In genomic region chr12:93676408-93677194, GRCh38 we compare ENCODE assay signal across 8 cellular contexts. TPM values are rescaled to one million over a fixed set of nuclear protein-coding genes. Genes with fewer than 3 reads are reported as not detected.
DNase-seq lines count a peak whose midpoint lies in the region; ATAC-seq, FAIRE-seq and TF ChIP-seq lines count a peak whose summit lies in the region.

No MANE protein-coding gene starts in this region.

- H3K4me1 ChIP-seq in HUES48 (ENCODE audit: control insufficient read depth, insufficient read depth, low read length) = peaks cover 17% of the 10 kb centered on the region
- H3K4me1 ChIP-seq in astrocyte (ENCODE audit: insufficient read depth, low read length) = peaks cover 8% of the 10 kb centered on the region
- H3K4me1 ChIP-seq in mesenchymal stem cell (ENCODE audit: control insufficient read depth, insufficient read depth, low read depth, low read length) = peaks cover 3% of the 10 kb centered on the region

- H3K36me3 ChIP-seq in HUES48 (ENCODE audit: control insufficient read depth, insufficient read depth, low read length) (no peaks in the 10 kb centered on the region), astrocyte (ENCODE audit: insufficient read depth, low read length) (no peaks in the 10 kb centered on the region), mesenchymal stem cell (ENCODE audit: control insufficient read depth in 1 of 2, insufficient read depth in 2 of 2, low read depth in 1 of 2, low read length in 2 of 2) (peaks cover 0 to 5% of the 10 kb centered on the region in 2 experiments)

- peak overlapping the region; percentile 58 for H3K9ac ChIP-seq in HUES48 (ENCODE audit: low read depth, low read length)
- peak overlapping the region; percentile 95 for H3K9ac ChIP-seq in astrocyte (ENCODE audit: low read length)
- H3K9ac ChIP-seq in mesenchymal stem cell (ENCODE audit: low read length) = peak overlapping the region; percentile 95

- H3K27ac ChIP-seq in C4-2B (peak overlapping the region; percentile 94), HUES48 (ENCODE audit: low read depth, low read length) (peak overlapping the region; percentile 98), astrocyte (ENCODE audit: low read depth, low read length) (peak overlapping the region; percentile 98), mesenchymal stem cell (ENCODE audit: low read length, poor library complexity, severe bottlenecking) (peak overlapping the region; percentile 61)

- peak overlapping the region; percentile 93 for H3K4me3 Mint-ChIP-seq in astrocyte (ENCODE audit: unreplicated experiment)

- H3K27me3 ChIP-seq in HUES48 (ENCODE audit: control insufficient read depth, insufficient read depth, low read length) = no peaks in the 10 kb centered on the region
- no peaks in the 10 kb centered on the region for H3K27me3 ChIP-seq in astrocyte (ENCODE audit: insufficient read depth, low read length)
- H3K27me3 ChIP-seq in mesenchymal stem cell (ENCODE audit: control insufficient read depth in 1 of 2, insufficient read depth in 1 of 2, low read length in 2 of 2) = no peaks in the 10 kb centered on the region

- 89% methylated on average over 11 of the region's 12 CpGs for WGBS in mesenchymal stem cell

- H2AFZ ChIP-seq in astrocyte (ENCODE audit: low read depth, low read length) (peak overlapping the region; percentile 99), mesenchymal stem cell (ENCODE audit: low read depth, low read length) (peak overlapping the region; percentile 56)

- H3K36me3 Mint-ChIP-seq in astrocyte (ENCODE audit: low read depth, unreplicated experiment) = no peaks in the 10 kb centered on the region

- ATAC-seq in HG03139 (IDR thresholded peaks at IDR 0.05; ENCODE audit: unreplicated experiment) (no peak), GM18520 (IDR thresholded peaks at IDR 0.05; ENCODE audit: unreplicated experiment) (no peak)

- H3K4me3 ChIP-seq in HUES48 (ENCODE audit: low read depth, low read length) (peak overlapping the region; percentile 76), astrocyte (ENCODE audit: insufficient read depth, low read depth, low read length) (peak overlapping the region; percentile 80), mesenchymal stem cell (ENCODE audit: insufficient read depth in 1 of 2, low read depth in 1 of 2, low read length in 2 of 2) (peak overlapping the region in 1 of 2 experiments; percentile 90)

- H3K18ac ChIP-seq in mesenchymal stem cell (ENCODE audit: low read depth in 1 of 2, low read length in 2 of 2) = peak overlapping the region in 1 of 2 experiments; percentile 77

- H3K4me2 ChIP-seq in astrocyte (ENCODE audit: low read length) = peak overlapping the region; percentile 87
- H3K4me2 ChIP-seq in mesenchymal stem cell (ENCODE audit: low read length, poor library complexity, severe bottlenecking) = peak overlapping the region; percentile 77

- DNase-seq in astrocyte (ENCODE audit: low read depth) = no peak
- no peak for DNase-seq in mesenchymal stem cell
- DNase-seq in amniotic stem cell (lab: John Stamatoyannopoulos, UW) = no peak
- DNase-seq in GM19240 (ENCODE audit: insufficient read length, low spot score) = no peak

- H3K14ac ChIP-seq in mesenchymal stem cell (ENCODE audit: low read length in 2 of 2) = no peak overlapping the region

- H4K91ac ChIP-seq in mesenchymal stem cell (ENCODE audit: low read length) = no peak overlapping the region

- no peaks in the 10 kb centered on the region for H3K27me3 Mint-ChIP-seq in astrocyte (ENCODE audit: low read depth, unreplicated experiment)

- H2BK5ac ChIP-seq in mesenchymal stem cell (ENCODE audit: low read depth, low read length, poor library complexity, severe bottlenecking) = no peak overlapping the region

- no peaks in the 10 kb centered on the region for H3K79me2 ChIP-seq in astrocyte (ENCODE audit: insufficient read depth, low read length)

- no peak overlapping the region for H2BK120ac ChIP-seq in mesenchymal stem cell (ENCODE audit: low read depth, low read length)

- no peaks in the 10 kb centered on the region for H4K20me1 ChIP-seq in astrocyte (ENCODE audit: insufficient read depth, low read length)

- peaks cover 7% of the 10 kb centered on the region for H3K4me1 Mint-ChIP-seq in astrocyte (ENCODE audit: low read depth, unreplicated experiment)

- no peak overlapping the region for H2BK12ac ChIP-seq in mesenchymal stem cell (ENCODE audit: low read length in 2 of 2)

- peak overlapping the region; percentile 98 for H3K27ac Mint-ChIP-seq in astrocyte (ENCODE audit: unreplicated experiment)

- FAIRE-seq in astrocyte (lab: Jason Lieb, UNC) = no peak

- H3K9me3 Mint-ChIP-seq in astrocyte (ENCODE audit: unreplicated experiment) = no peaks in the 10 kb centered on the region

- peaks cover 1% of the 10 kb centered on the region for H3K79me1 ChIP-seq in mesenchymal stem cell (replicated peaks; ENCODE audit: low read length, poor library complexity, severe bottlenecking)

- H2AK5ac ChIP-seq in mesenchymal stem cell (ENCODE audit: low read length, severe bottlenecking) = no peak overlapping the region

- no peak overlapping the region for H3K23ac ChIP-seq in mesenchymal stem cell (ENCODE audit: low read length in 2 of 2)

- peak overlapping the region; percentile 70 for H4K8ac ChIP-seq in mesenchymal stem cell (ENCODE audit: low read length)

- H3K9me3 ChIP-seq in HUES48 (ENCODE audit: control insufficient read depth, insufficient read depth, low read length) (no peaks in the 10 kb centered on the region), astrocyte (ENCODE audit: insufficient read depth, low read depth, low read length) (no peaks in the 10 kb centered on the region), mesenchymal stem cell (ENCODE audit: control insufficient read depth, low read length) (no peaks in the 10 kb centered on the region)

- TF ChIP-seq CTCF in C4-2B (conservative IDR thresholded peaks at IDR 0.05) = no peak
- TF ChIP-seq CTCF in astrocyte (IDR thresholded peaks at IDR 0.05; ENCODE audit: insufficient read depth, low read depth, low read length) = no peak

- peak overlapping the region; percentile 46 to 73 for H3K4ac ChIP-seq in mesenchymal stem cell (ENCODE audit: low read depth in 1 of 2, low read length in 2 of 2)

- H2BK15ac ChIP-seq in mesenchymal stem cell (ENCODE audit: low read depth, poor library complexity, severe bottlenecking) = no peak overlapping the region

RNA-seq across cellular contexts. Expression of gene CRADD, which starts 0.6 kb away (rescaled TPM):
- 7.6 and 8.8 TPM in 2 replicates for total RNA-seq in astrocyte
- 9.1 TPM for polyA plus RNA-seq in mesenchymal stem cell (2013, experiment 1 of 2)
- polyA plus RNA-seq in mesenchymal stem cell (2013, experiment 2 of 2) = 8.8 TPM
